ENCODE assay signal across 8 cellular contexts in genomic region chr1:181151378-181152326, GRCh38.
DNase-seq lines count a peak whose midpoint lies in the region; ATAC-seq and TF ChIP-seq lines count a peak whose summit lies in the region.
"Had no signal": no experiment of that assay in that cellular context is flagged by ENCODE, and none has a peak within 500 bp of the region (broad histone marks: within the 10 kb centered on the region; RNA-seq: fewer than 3 reads in every experiment).

No MANE protein-coding gene starts in this region.

- H3K4ac ChIP-seq in trophoblast cell (ENCODE audit: low read depth, low read length) = no peak overlapping the region

- H4K12ac ChIP-seq in trophoblast cell (ENCODE audit: low read depth, low read length) = no peak overlapping the region

- H3K27me3 ChIP-seq in smooth muscle cell (ENCODE audit: low read depth) (no peaks in the 10 kb centered on the region), trophoblast cell (ENCODE audit: insufficient read depth, low read length) (no peaks in the 10 kb centered on the region)

- WGBS in smooth muscle cell (ENCODE audit: low lambda C conversion rate) = 39% methylated on average over 11 of the region's 11 CpGs
- WGBS in trophoblast cell (ENCODE audit: extremely low coverage, insufficient coverage, insufficient read length) = no CpG with 5 or more reads among the region's 11 CpGs

- H3K9ac ChIP-seq in smooth muscle cell (ENCODE audit: low read depth) (peak overlapping the region; percentile 29), trophoblast cell (ENCODE audit: low read length) (no peak overlapping the region)

- H3F3A ChIP-seq in smooth muscle cell (ENCODE audit: low read depth) = peaks cover 10% of the 10 kb centered on the region

- peak; percentile 24 for ATAC-seq in GM19351 (IDR thresholded peaks at IDR 0.05; ENCODE audit: unreplicated experiment)
- peak; percentile 41 for ATAC-seq in HG03432 (IDR thresholded peaks at IDR 0.05; ENCODE audit: unreplicated experiment)
- ATAC-seq: HCT116 had no signal

- H2BK5ac ChIP-seq in trophoblast cell (ENCODE audit: low read depth, low read length, poor library complexity) = no peak overlapping the region

- peak overlapping the region; percentile 58 for H3K4me2 ChIP-seq in smooth muscle cell
- H3K4me2 ChIP-seq in trophoblast cell (ENCODE audit: low read length) = no peak overlapping the region

- no peak overlapping the region for H3K23ac ChIP-seq in trophoblast cell (ENCODE audit: low read length)

- H2AK5ac ChIP-seq in trophoblast cell (ENCODE audit: low read length) = no peak overlapping the region

- H3K4me3 ChIP-seq in choroid plexus epithelial cell (ENCODE audit: low read depth, low read length) (no peak overlapping the region), smooth muscle cell (no peak overlapping the region), trophoblast cell (ENCODE audit: low read depth, low read length) (no peak overlapping the region)

- H3K18ac ChIP-seq in trophoblast cell (ENCODE audit: low read length) = no peak overlapping the region

- peaks cover 6% of the 10 kb centered on the region for H3K4me1 ChIP-seq in smooth muscle cell (ENCODE audit: low read depth)
- H3K4me1 ChIP-seq in trophoblast cell (ENCODE audit: control insufficient read depth in 1 of 2, insufficient read depth in 2 of 2, low read length in 2 of 2) = no peaks in the 10 kb centered on the region

- peak; percentile 41 for DNase-seq in choroid plexus epithelial cell (ENCODE audit: low read depth)
- no peak for DNase-seq in smooth muscle cell (lab: John Stamatoyannopoulos, UW; ENCODE audit: unreplicated experiment)
- DNase-seq in trophoblast cell = no peak
- no peak for DNase-seq in NCI-H1694 treated with DMSO at 0.1 percent for 48 hours (lab: John Stamatoyannopoulos, UW)
- DNase-seq in stimulated activated naive CD4-positive, alpha-beta T cell (lab: John Stamatoyannopoulos, UW) = no peak

- H4K20me1 ChIP-seq in smooth muscle cell (ENCODE audit: low read depth) = no peaks in the 10 kb centered on the region

- H2AFZ ChIP-seq in smooth muscle cell (ENCODE audit: low read depth) = no peak overlapping the region
- H2AFZ ChIP-seq in trophoblast cell (ENCODE audit: insufficient read depth, low read length, poor library complexity) = no peak overlapping the region

- H3K27ac ChIP-seq in smooth muscle cell (ENCODE audit: low read depth) = peak overlapping the region; percentile 68
- H3K27ac ChIP-seq in trophoblast cell (ENCODE audit: low read depth, low read length) = no peak overlapping the region

- H3K14ac ChIP-seq in trophoblast cell (ENCODE audit: low read length) = no peak overlapping the region

- H3K9me3 ChIP-seq in smooth muscle cell (replicated peaks; ENCODE audit: low read depth) = no peaks in the 10 kb centered on the region
- H3K9me3 ChIP-seq in trophoblast cell (ENCODE audit: insufficient read depth, low read depth, low read length) = no peaks in the 10 kb centered on the region

- H3K79me1 ChIP-seq in trophoblast cell (ENCODE audit: low read length) = no peaks in the 10 kb centered on the region

- no peak overlapping the region for H2BK12ac ChIP-seq in trophoblast cell (ENCODE audit: low read length)

- no peak overlapping the region for H4K91ac ChIP-seq in trophoblast cell (ENCODE audit: low read depth, low read length)

- H3K79me2 ChIP-seq in smooth muscle cell (ENCODE audit: low read depth) = no peaks in the 10 kb centered on the region
- no peaks in the 10 kb centered on the region for H3K79me2 ChIP-seq in trophoblast cell (ENCODE audit: control insufficient read depth, insufficient read depth, low read length, poor library complexity)

- no peak overlapping the region for H4K8ac ChIP-seq in trophoblast cell (ENCODE audit: low read depth, low read length)

- no peak overlapping the region for H2BK120ac ChIP-seq in trophoblast cell (ENCODE audit: insufficient read depth, low read length, poor library complexity)

- no peaks in the 10 kb centered on the region for H3K36me3 ChIP-seq in smooth muscle cell (ENCODE audit: low read depth)
- no peaks in the 10 kb centered on the region for H3K36me3 ChIP-seq in trophoblast cell (ENCODE audit: control insufficient read depth in 1 of 2, insufficient read depth in 2 of 2, low read length in 2 of 2)

- TF ChIP-seq CTCF in choroid plexus epithelial cell (conservative IDR thresholded peaks at IDR 0.05; ENCODE audit: low read depth, low read length) (no peak), smooth muscle cell (IDR thresholded peaks at IDR 0.05; ENCODE audit: borderline replicate concordance, insufficient read depth, poor library complexity, severe bottlenecking) (no peak)
